In the genomic region with DNA sequence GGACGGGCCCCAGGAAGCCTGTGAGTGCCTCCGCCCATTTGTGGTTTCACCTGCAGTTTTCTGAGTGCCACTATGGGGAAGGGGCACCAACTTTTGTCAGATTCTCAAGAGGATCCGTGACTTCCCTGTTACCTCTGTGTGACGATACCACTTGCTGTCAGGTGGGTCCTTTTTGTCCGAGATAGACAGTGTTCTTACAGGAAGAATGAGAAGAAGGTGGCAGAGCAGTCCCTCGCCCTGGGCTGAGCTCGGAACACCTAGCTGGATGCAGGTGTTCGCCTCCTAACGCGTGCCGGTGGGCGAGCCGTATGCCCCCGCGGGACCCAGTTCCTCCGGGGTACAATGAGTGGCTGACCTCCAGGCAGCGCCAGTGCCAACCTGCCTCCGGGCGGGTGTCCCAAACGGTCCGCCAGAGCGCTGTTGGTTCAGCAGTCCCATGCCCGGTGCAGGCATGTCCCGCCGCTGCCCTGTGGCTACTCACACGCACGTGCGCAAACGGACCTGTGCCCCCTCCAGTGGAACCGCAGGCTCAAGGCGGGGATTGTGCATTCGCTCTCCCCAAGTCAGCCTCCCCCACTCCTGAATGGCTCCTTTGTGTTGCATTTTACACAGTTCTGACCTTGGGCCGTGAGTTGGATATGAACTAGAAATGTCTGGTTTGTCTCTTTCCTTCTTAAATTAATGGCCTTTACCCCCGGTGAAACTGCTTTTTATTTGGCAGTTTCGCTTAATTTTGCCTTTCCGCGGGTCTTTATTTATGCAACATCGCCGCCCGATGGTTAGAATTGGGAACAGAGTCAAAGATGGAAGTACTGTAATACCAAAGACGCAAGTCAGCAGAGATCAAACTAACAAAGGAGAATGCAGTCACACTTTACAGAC, we compare ENCODE assay signal across 7 cellular contexts. TPM values are rescaled to one million over a fixed set of nuclear protein-coding genes. Genes with fewer than 3 reads are reported as not detected.
DNase-seq lines count a peak whose midpoint lies in the region; FAIRE-seq and TF ChIP-seq lines count a peak whose summit lies in the region.

No MANE protein-coding gene starts in this region.

- H3K27me3 ChIP-seq in neuron (ENCODE audit: insufficient read depth, low read length), result peaks cover 7% of the 10 kb centered on the region

- peak; percentile 74 for TF ChIP-seq CTCF in GM13976 (IDR thresholded peaks at IDR 0.05; ENCODE audit: borderline replicate concordance, control extremely low read depth, extremely low read depth, insufficient read depth, missing control alignments)

- no peaks in the 10 kb centered on the region for H3K9me3 ChIP-seq in SK-N-MC (ENCODE audit: low read depth, low read length)
- no peaks in the 10 kb centered on the region for H3K9me3 ChIP-seq in neuron (ENCODE audit: low read length)

- no peaks in the 10 kb centered on the region for H3K36me3 ChIP-seq in SK-N-MC (ENCODE audit: insufficient read depth, low read length)
- no peaks in the 10 kb centered on the region for H3K36me3 ChIP-seq in neuron (ENCODE audit: insufficient read depth, low read length)

- FAIRE-seq in frontal cortex (lab: Jason Lieb, UNC), result peak; percentile 6

- peak overlapping the region; percentile 49 for H3K9ac ChIP-seq in SK-N-MC (ENCODE audit: insufficient read length)

- peak overlapping the region; percentile 39 for H2AFZ ChIP-seq in neuron (ENCODE audit: low read depth, low read length)

- H3K4me1 ChIP-seq in neuron (ENCODE audit: insufficient read depth, low read length), result peaks cover 27% of the 10 kb centered on the region

- H3K4me3 ChIP-seq in SK-N-MC, result peak overlapping the region; percentile 85
- H3K4me3 ChIP-seq in neuron (ENCODE audit: low read length), result peak overlapping the region; percentile 44

- DNase-seq in GM13976 (ENCODE audit: low spot score), result peak; percentile 75
- DNase-seq in M059J (ENCODE audit: low read depth), result peak; percentile 81
- peak; percentile 74 for DNase-seq in SK-N-MC (ENCODE audit: low read depth, low spot score)
- DNase-seq in activated naive CD4-positive, alpha-beta T cell treated with Interleukin-2 at 50 U/mL for 16 hours, result peak; percentile 77
- DNase-seq in frontal cortex (ENCODE audit: low spot score in 2 of 2), result peak; percentile 69
- peak in 46 of 49 donors; percentile 5 to 84 (median 64) for DNase-seq in substantia nigra (lab: John Stamatoyannopoulos, UW)

- in situ Hi-C loops in GM13976 (cut with MboI; ENCODE audit: low sequenced_read_pairs, unreplicated experiment), result loop anchor here (5.0 to 10.0 kb wide), 2 partner anchors 174 to 362 kb away; no protein-coding TSS in a partner anchor

- H3K27ac ChIP-seq in SK-N-MC (0 out of 2 replicates have a peak overlapping the region, but pooled peaks have one; percentile 40), substantia nigra (ENCODE audit: low read depth, low read length, poor library complexity, severe bottlenecking) (peak overlapping the region; percentile 31)

RNA-seq across cellular contexts. Expression of gene ABTB2, which starts 1.1 kb away (rescaled TPM):
- 1.8 and 3.2 TPM in 2 replicates for total RNA-seq in M059J (2014; rRNA removed; shearing (Covaris generic))
- total RNA-seq in frontal cortex, result 2.4 TPM

Comparison
In these comparisons a context has a peak if more than half of its experiments do, and no peak if none do; other contexts are left out.
1. Peak in every context shown above with its lines: DNase-seq, H3K4me3 ChIP-seq and H3K27ac ChIP-seq.